Comparison of ENCODE assay signal across 1 cellular context in the genomic region with DNA sequence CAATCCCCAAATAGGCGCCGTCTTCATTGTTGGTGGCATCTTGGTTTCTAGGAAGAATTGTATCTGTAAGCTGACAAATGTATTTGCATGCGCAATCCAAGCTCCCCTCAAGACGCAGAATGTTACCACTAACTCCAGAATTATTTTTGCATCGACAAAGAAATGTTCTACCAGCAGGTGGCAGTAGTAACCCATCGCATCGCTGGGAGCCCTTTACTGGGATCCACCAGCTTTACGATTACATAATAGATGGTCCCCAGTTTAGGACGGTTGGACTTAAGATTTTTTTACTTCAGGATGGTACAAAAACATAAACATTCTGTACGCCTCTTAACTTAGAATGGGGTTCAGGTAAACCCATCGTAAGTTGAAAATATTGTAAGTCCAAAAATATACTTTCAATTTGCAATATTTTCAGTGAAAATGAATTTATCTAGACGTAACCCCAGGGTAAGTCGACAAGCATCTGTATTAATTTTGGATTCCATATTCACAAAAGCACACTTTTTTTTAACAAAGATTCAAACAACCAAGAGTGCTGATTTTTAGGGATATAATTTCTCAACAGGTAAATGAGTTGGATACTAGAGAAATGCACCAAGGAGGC.
TF ChIP-seq lines count a peak whose summit lies in the region.

No MANE protein-coding gene starts in this region.

TF ChIP-seq in IMR-90, 13 proteins besides CTCF, POLR2A, EP300 and RAD21:
- TF ChIP-seq ELK1 (IDR thresholded peaks at IDR 0.05; ENCODE audit: borderline replicate concordance, low read depth, low read length) = no peak
- peak; percentile 16; the same call in 1 of the 2 replicates for TF ChIP-seq SMC3 (IDR thresholded peaks at IDR 0.05; ENCODE audit: low read depth, low read length)
- TF ChIP-seq, protein P1, sequence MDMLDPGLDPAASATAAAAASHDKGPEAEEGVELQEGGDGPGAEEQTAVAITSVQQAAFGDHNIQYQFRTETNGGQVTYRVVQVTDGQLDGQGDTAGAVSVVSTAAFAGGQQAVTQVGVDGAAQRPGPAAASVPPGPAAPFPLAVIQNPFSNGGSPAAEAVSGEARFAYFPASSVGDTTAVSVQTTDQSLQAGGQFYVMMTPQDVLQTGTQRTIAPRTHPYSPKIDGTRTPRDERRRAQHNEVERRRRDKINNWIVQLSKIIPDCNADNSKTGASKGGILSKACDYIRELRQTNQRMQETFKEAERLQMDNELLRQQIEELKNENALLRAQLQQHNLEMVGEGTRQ (IDR thresholded peaks at IDR 0.05; ENCODE audit: low read depth, low read length) = no peak
